Comparison of ENCODE assay signal across 20 cellular contexts in genomic region chr7:3158501-3158900, GRCh38.
DNase-seq lines count a peak whose midpoint lies in the region; ATAC-seq, FAIRE-seq and TF ChIP-seq lines count a peak whose summit lies in the region.
"Had no signal": no experiment of that assay in that cellular context is flagged by ENCODE, and none has a peak within 500 bp of the region (broad histone marks: within the 10 kb centered on the region; RNA-seq: fewer than 3 reads in every experiment).

No MANE protein-coding gene starts in this region.

- H2AK5ac ChIP-seq in H1 (ENCODE audit: low read depth, low read length) (no peak overlapping the region), mesenchymal stem cell (ENCODE audit: low read length, severe bottlenecking) (no peak overlapping the region)

- H3K79me1 ChIP-seq in H1 (ENCODE audit: low read depth, low read length), result no peaks in the 10 kb centered on the region
- no peaks in the 10 kb centered on the region for H3K79me1 ChIP-seq in mesenchymal stem cell (replicated peaks; ENCODE audit: low read length, poor library complexity, severe bottlenecking)

- peaks cover 0 to 3% (median 1%) of the 10 kb centered on the region in 4 experiments; a peak in 1 of 7 replicates for H3K4me1 ChIP-seq in H1 (replicated peaks in 1 of 4; ENCODE audit: control insufficient read depth in 3 of 4, insufficient read depth in 4 of 4, low read length in 3 of 4)
- peaks cover 10% of the 10 kb centered on the region for H3K4me1 ChIP-seq in mesenchymal stem cell (ENCODE audit: control insufficient read depth, insufficient read depth, low read depth, low read length)
- no peaks in the 10 kb centered on the region for H3K4me1 ChIP-seq in suprapubic skin
- peaks cover 0 to 3% (median 0%) of the 10 kb centered on the region in 4 donors for H3K4me1 ChIP-seq in stomach
- H3K4me1 ChIP-seq: A549, BE2C had no signal

- H3K4me2 ChIP-seq in H1 (ENCODE audit: insufficient read depth in 1 of 2, low read depth in 2 of 2, low read length in 2 of 2) (no peak overlapping the region), mesenchymal stem cell (ENCODE audit: low read length, poor library complexity, severe bottlenecking) (no peak overlapping the region)
- H3K4me2 ChIP-seq: A549 had no signal

- H3K27me3 ChIP-seq in H1 (replicated peaks in 1 of 4; ENCODE audit: control insufficient read depth in 3 of 4, extremely low read depth in 1 of 4, insufficient read depth in 3 of 4, low read length in 3 of 4) (no peaks in the 10 kb centered on the region), mesenchymal stem cell (ENCODE audit: control insufficient read depth in 1 of 2, insufficient read depth in 1 of 2, low read length in 2 of 2) (peaks cover 3 to 15% of the 10 kb centered on the region in 2 experiments), suprapubic skin (peaks cover 19% of the 10 kb centered on the region), stomach (peaks cover 0 to 28% (median 0%) of the 10 kb centered on the region in 3 donors)
- H3K27me3 ChIP-seq: BE2C had no signal

- H2BK5ac ChIP-seq in H1 (ENCODE audit: low read depth, low read length) (no peak overlapping the region), mesenchymal stem cell (ENCODE audit: low read depth, low read length, poor library complexity, severe bottlenecking) (no peak overlapping the region)

- TF ChIP-seq POLR2A in H1 (IDR thresholded peaks at IDR 0.05; ENCODE audit: control extremely low read depth in 1 of 2, low read depth in 2 of 2, low read length in 2 of 2) (no peak), suprapubic skin (IDR thresholded peaks at IDR 0.05) (no peak), stomach (IDR thresholded peaks at IDR 0.05) (no peak)

- no peaks in the 10 kb centered on the region for H3K36me3 Mint-ChIP-seq in activated CD8-positive, alpha-beta T cell treated with anti-CD3 and anti-CD28 coated beads for 36 hours (ENCODE audit: low read depth)
- H3K36me3 Mint-ChIP-seq: CD14-positive monocyte; CD8-positive, alpha-beta T cell had no signal

- WGBS in H1 (ENCODE audit: extremely low coverage in 1 of 2, insufficient coverage in 1 of 2, insufficient read length in 1 of 2, insufficient replicate concordance in 2 of 2, low coverage in 1 of 2, low lambda C conversion rate in 2 of 2, missing lambda C conversion rate in 1 of 2), 2 experiments, result 91% methylated on average over 11 of the region's 12 CpGs; no CpG with 5 or more reads in 1 of the 2 experiments
- 88% methylated on average over 12 of the region's 12 CpGs for WGBS in mesenchymal stem cell
- 57% methylated on average over 12 of the region's 12 CpGs for WGBS in suprapubic skin
- WGBS in stomach, 5 donors, result 73 to 84% (median 83%) methylated on average over 12 of the region's 12 CpGs

- H3K27me3 Mint-ChIP-seq in activated CD8-positive, alpha-beta T cell treated with anti-CD3 and anti-CD28 coated beads for 36 hours, result no peaks in the 10 kb centered on the region

- H2BK12ac ChIP-seq in H1 (ENCODE audit: low read depth, low read length), result peak overlapping the region; percentile 75; the same call in 1 of the 2 replicates
- H2BK12ac ChIP-seq in mesenchymal stem cell (ENCODE audit: low read length in 2 of 2), result no peak overlapping the region

- no peak for FAIRE-seq in H1 (lab: Jason Lieb, UNC)
- FAIRE-seq: A549, D721Med, G401.6, GM12891 had no signal

- no peaks in the 10 kb centered on the region for H3K23me2 ChIP-seq in H1 (ENCODE audit: low read depth, low read length)

- H4K8ac ChIP-seq in H1 (ENCODE audit: extremely low read depth, insufficient read depth, low read length), result no peak overlapping the region
- H4K8ac ChIP-seq in mesenchymal stem cell (ENCODE audit: low read length), result no peak overlapping the region

- H3K9me3 ChIP-seq in H1 (ENCODE audit: insufficient read depth in 2 of 2, low read depth in 1 of 2, low read length in 1 of 2) (peaks cover 7 to 8% of the 10 kb centered on the region in 2 experiments; a peak in 3 of 4 replicates), mesenchymal stem cell (ENCODE audit: control insufficient read depth, low read length) (no peaks in the 10 kb centered on the region), suprapubic skin (no peaks in the 10 kb centered on the region), stomach (peaks cover 0 to 7% (median 0%) of the 10 kb centered on the region in 4 donors)
- H3K9me3 ChIP-seq: A549, BE2C had no signal

- TF ChIP-seq EP300 in H1 (IDR thresholded peaks at IDR 0.05; ENCODE audit: borderline replicate concordance in 1 of 2, low read depth in 2 of 2, low read length in 2 of 2) (no peak), suprapubic skin (IDR thresholded peaks at IDR 0.05) (no peak), stomach (IDR thresholded peaks at IDR 0.05) (no peak)

- H3K4ac ChIP-seq in H1 (replicated peaks; ENCODE audit: insufficient read length, low read depth, low read length) (no peak overlapping the region), mesenchymal stem cell (ENCODE audit: low read depth in 1 of 2, low read length in 2 of 2) (no peak overlapping the region)

- no peak overlapping the region for H3K23ac ChIP-seq in H1 (ENCODE audit: insufficient read length)
- no peak overlapping the region for H3K23ac ChIP-seq in mesenchymal stem cell (ENCODE audit: low read length in 2 of 2)

- H4K91ac ChIP-seq in H1 (replicated peaks; ENCODE audit: insufficient read length, low read length) (no peak overlapping the region), mesenchymal stem cell (ENCODE audit: low read length) (no peak overlapping the region)

- no peak overlapping the region for H2BK120ac ChIP-seq in H1 (replicated peaks; ENCODE audit: low read depth, low read length)
- H2BK120ac ChIP-seq in mesenchymal stem cell (ENCODE audit: low read depth, low read length), result no peak overlapping the region

- POLR2A ChIA-PET in H1 (lab: Charles Lee; ENCODE audit: partially characterized antibody), result no interaction called here
- POLR2A ChIA-PET in activated CD8-positive, alpha-beta T cell treated with anti-CD3 and anti-CD28 coated beads for 36 hours (lab: Charles Lee), result interaction anchor here (1.0 kb wide), 1 partner anchor 167 kb away, joined by 3 read pairs; no protein-coding TSS in a partner anchor

- no peak overlapping the region for H3K56ac ChIP-seq in H1 (replicated peaks; ENCODE audit: insufficient read length, low read depth, low read length)

- H3K79me2 ChIP-seq in H1 (ENCODE audit: control insufficient read depth in 1 of 2, insufficient read depth in 2 of 2, low read length in 2 of 2), result no peaks in the 10 kb centered on the region

- no peak overlapping the region for H2AFZ ChIP-seq in H1 (ENCODE audit: low read length)
- H2AFZ ChIP-seq in mesenchymal stem cell (ENCODE audit: low read depth, low read length), result no peak overlapping the region

- no peak overlapping the region for H3K9ac ChIP-seq in H1 (replicated peaks in 1 of 4; ENCODE audit: extremely low read depth in 1 of 4, low read depth in 3 of 4, low read length in 3 of 4)
- peak overlapping the region; percentile 78 for H3K9ac ChIP-seq in mesenchymal stem cell (ENCODE audit: low read length)

- H3K9me3 Mint-ChIP-seq in activated CD8-positive, alpha-beta T cell treated with anti-CD3 and anti-CD28 coated beads for 36 hours, result peaks cover 1% of the 10 kb centered on the region

- DNase-seq in NCI-H2171 (lab: John Stamatoyannopoulos, UW) (peak; percentile 31), H1 (ENCODE audit: low read depth in 1 of 2, low spot score in 2 of 2) (no peak), mesenchymal stem cell (no peak), suprapubic skin (ENCODE audit: low spot score in 2 of 2) (no peak), stomach (no peak), H4 (ENCODE audit: low spot score) (no peak), NCI-H187 treated with DMSO at 0.1 percent for 48 hours (lab: John Stamatoyannopoulos, UW) (no peak)
- DNase-seq in activated CD8-positive, alpha-beta T cell treated with anti-CD3 and anti-CD28 coated beads for 36 hours, result no peak
- DNase-seq: BE2C; CD8-positive, alpha-beta T cell; COR-L47; DMS153; DMS79 treated with DMSO at 0.1 percent for 48 hours; EL; H7 had no signal

- intact Hi-C loops in stomach (cut with DNase I; ENCODE audit: low total_unique reads), result loop anchor here (10.0 kb wide), 1 partner anchor 274 kb away; no protein-coding TSS in a partner anchor
- intact Hi-C loops in activated CD8-positive, alpha-beta T cell treated with anti-CD3 and anti-CD28 coated beads for 36 hours (cut with micrococcal nuclease), result loop anchor here (5.0 kb wide), 2 partner anchors 91 to 266 kb away; no protein-coding TSS in a partner anchor

- TF ChIP-seq CTCF in H1 (IDR thresholded peaks at IDR 0.05; ENCODE audit: control extremely low read depth in 1 of 3, insufficient read depth in 1 of 3, low read depth in 1 of 3, low read length in 3 of 3) (no peak), suprapubic skin (IDR thresholded peaks at IDR 0.05) (no peak), stomach (IDR thresholded peaks at IDR 0.05) (no peak)
- no peak for TF ChIP-seq CTCF in activated CD8-positive, alpha-beta T cell treated with anti-CD3 and anti-CD28 coated beads for 36 hours (IDR thresholded peaks at IDR 0.05)

- H2BK20ac ChIP-seq in H1 (ENCODE audit: low read length), result no peak overlapping the region

- no peaks in the 10 kb centered on the region for H3K36me3 ChIP-seq in H1 (ENCODE audit: control insufficient read depth in 2 of 4, insufficient read depth in 4 of 4, low read length in 3 of 4)
- H3K36me3 ChIP-seq in mesenchymal stem cell (ENCODE audit: control insufficient read depth in 1 of 2, insufficient read depth in 2 of 2, low read depth in 1 of 2, low read length in 2 of 2), result no peaks in the 10 kb centered on the region
- H3K36me3 ChIP-seq in suprapubic skin, result no peaks in the 10 kb centered on the region
- H3K36me3 ChIP-seq in stomach, result no peaks in the 10 kb centered on the region
- H3K36me3 ChIP-seq: BE2C had no signal

- CTCF ChIA-PET in H1 (lab: Charles Lee; ENCODE audit: partially characterized antibody), result interaction anchor here (1.2 to 1.5 kb wide), 2 partner anchors 41 to 272 kb away, joined by 3 read pairs; no protein-coding TSS in a partner anchor
- CTCF ChIA-PET in activated CD8-positive, alpha-beta T cell treated with anti-CD3 and anti-CD28 coated beads for 36 hours (lab: Charles Lee), result interaction anchor here (0.9 kb wide), 1 partner anchor 271 kb away, joined by 3 read pairs; no protein-coding TSS in a partner anchor

- no peak overlapping the region for H4K5ac ChIP-seq in H1 (ENCODE audit: insufficient read length, low read depth, low read length)

- H3K4me3 ChIP-seq in H1 (ENCODE audit: extremely low read depth in 1 of 4, insufficient read depth in 2 of 4, low read depth in 3 of 4, low read length in 4 of 4) (no peak overlapping the region), mesenchymal stem cell (ENCODE audit: insufficient read depth in 1 of 2, low read depth in 1 of 2, low read length in 2 of 2) (peak overlapping the region in 1 of 2 experiments; percentile 40), suprapubic skin (peak overlapping the region; percentile 30), stomach (no peak overlapping the region)
- H3K4me3 ChIP-seq: A549 had no signal

- no peak overlapping the region for H3K27ac Mint-ChIP-seq in activated CD8-positive, alpha-beta T cell treated with anti-CD3 and anti-CD28 coated beads for 36 hours
- H3K27ac Mint-ChIP-seq: CD8-positive, alpha-beta T cell had no signal

- no peak overlapping the region for H3K14ac ChIP-seq in H1 (ENCODE audit: insufficient read length)
- H3K14ac ChIP-seq in mesenchymal stem cell (ENCODE audit: low read length in 2 of 2), result no peak overlapping the region

- no peak for TF ChIP-seq RAD21 in H1 (IDR thresholded peaks at IDR 0.05 in 1 of 2, conservative IDR thresholded peaks at IDR 0.05 in 1 of 2; ENCODE audit: low read depth in 2 of 2, low read length in 2 of 2)

- ATAC-seq in activated CD8-positive, alpha-beta T cell treated with anti-CD3 and anti-CD28 coated beads for 36 hours, result no peak
- ATAC-seq: A549; CD8-positive, alpha-beta T cell had no signal

- H3K4me3 Mint-ChIP-seq in activated CD8-positive, alpha-beta T cell treated with anti-CD3 and anti-CD28 coated beads for 36 hours, result no peak overlapping the region
- H3K4me3 Mint-ChIP-seq: CD8-positive, alpha-beta T cell had no signal

- 0 out of 2 replicates have a peak overlapping the region, but pooled peaks have one; percentile 48 for H3K18ac ChIP-seq in H1 (ENCODE audit: extremely low read depth, low read length)
- H3K18ac ChIP-seq in mesenchymal stem cell (ENCODE audit: low read depth in 1 of 2, low read length in 2 of 2), result no peak overlapping the region

- H4K20me1 ChIP-seq in H1 (replicated peaks in 1 of 2; ENCODE audit: control insufficient read depth in 1 of 2, insufficient read depth in 2 of 2, low read length in 2 of 2), result no peaks in the 10 kb centered on the region

- H2BK15ac ChIP-seq in H1 (ENCODE audit: low read length), result no peak overlapping the region; the same call in 1 of the 2 replicates
- H2BK15ac ChIP-seq in mesenchymal stem cell (ENCODE audit: low read depth, poor library complexity, severe bottlenecking), result no peak overlapping the region

- H3K4me1 Mint-ChIP-seq in activated CD8-positive, alpha-beta T cell treated with anti-CD3 and anti-CD28 coated beads for 36 hours (ENCODE audit: low read depth), result peaks cover 17% of the 10 kb centered on the region

- H3K27ac ChIP-seq in H1 (ENCODE audit: low read depth, low read length) (no peak overlapping the region), mesenchymal stem cell (ENCODE audit: low read length, poor library complexity, severe bottlenecking) (no peak overlapping the region), suprapubic skin (no peak overlapping the region), stomach (no peak overlapping the region)
- H3K27ac ChIP-seq: A549 had no signal
